10 cellular contexts compared by ENCODE assay signal in the genomic region with DNA sequence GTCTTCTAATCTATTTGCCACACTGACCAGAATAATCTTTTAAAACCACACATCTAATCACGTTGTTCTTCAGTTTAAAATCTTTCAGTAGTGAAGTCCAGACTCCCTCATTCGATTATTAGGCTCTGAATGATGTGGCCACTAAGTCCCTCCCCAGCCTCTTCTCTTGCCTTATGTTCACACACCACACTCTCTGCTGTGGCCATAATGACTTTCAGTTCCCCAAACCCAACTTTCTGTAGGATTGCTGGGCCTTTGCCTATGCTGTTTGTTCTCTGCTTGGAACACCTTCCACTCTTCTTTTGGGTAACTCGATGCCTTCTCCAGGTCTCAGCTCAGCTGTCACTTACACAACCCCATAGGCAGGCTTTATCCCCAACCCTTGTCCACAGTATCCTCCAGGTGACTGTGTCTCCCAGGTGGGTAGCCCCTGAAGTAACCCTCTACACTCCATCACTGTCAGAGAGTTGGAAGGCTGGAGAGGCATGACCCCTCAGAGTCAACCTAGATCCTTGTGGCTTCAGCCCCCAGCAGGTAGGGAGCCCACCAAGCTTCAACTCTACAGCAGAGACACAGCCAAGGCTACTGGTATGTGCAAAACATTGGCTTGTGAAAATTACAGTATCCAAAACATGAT. TPM values are rescaled to one million over a fixed set of nuclear protein-coding genes. Genes with fewer than 3 reads are reported as not detected.
A peak's percentile ranks its signal among the peaks of the same experiment; 100 is the strongest.
DNase-seq lines count a peak whose midpoint lies in the region; ATAC-seq lines count a peak whose summit lies in the region.
"Had no signal": no experiment of that assay in that cellular context is flagged by ENCODE, and none has a peak within 500 bp of the region (broad histone marks: within the 10 kb centered on the region; RNA-seq: fewer than 3 reads in every experiment).

No MANE protein-coding gene starts in this region.

- intact Hi-C loops in activated CD4-positive, alpha-beta T cell treated with anti-CD3 and anti-CD28 coated beads for 36 hours (cut with DNase I, micrococcal nuclease): no loop called here
- intact Hi-C loops in sciatic nerve (cut with DNase I): no loop called here

- H3K4me1 Mint-ChIP-seq in activated CD4-positive, alpha-beta T cell treated with anti-CD3 and anti-CD28 coated beads for 36 hours: peaks cover 7% of the 10 kb centered on the region

- ATAC-seq in GM19023 (IDR thresholded peaks at IDR 0.05; ENCODE audit: unreplicated experiment): peak; percentile 74
- peak; percentile 78 for ATAC-seq in GM21737 (IDR thresholded peaks at IDR 0.05; ENCODE audit: unreplicated experiment)
- peak; percentile 85 for ATAC-seq in HG03432 (IDR thresholded peaks at IDR 0.05; ENCODE audit: unreplicated experiment)
- no peak for ATAC-seq in activated CD4-positive, alpha-beta T cell treated with anti-CD3 and anti-CD28 coated beads for 36 hours
- no peak for ATAC-seq in sciatic nerve

- POLR2A ChIA-PET in activated CD4-positive, alpha-beta T cell treated with anti-CD3 and anti-CD28 coated beads for 36 hours (lab: Charles Lee): no interaction called here

- no peaks in the 10 kb centered on the region for H3K9me3 Mint-ChIP-seq in activated CD4-positive, alpha-beta T cell treated with anti-CD3 and anti-CD28 coated beads for 36 hours (ENCODE audit: low read depth)

- DNase-seq in germinal center (ENCODE audit: low spot score) (peak; percentile 54), sciatic nerve (ENCODE audit: low spot score) (no peak), SK-N-DZ (ENCODE audit: low spot score) (no peak), NCI-H748 treated with DMSO at 0.1 percent for 48 hours (lab: John Stamatoyannopoulos, UW) (no peak)
- DNase-seq in activated CD4-positive, alpha-beta T cell treated with anti-CD3 and anti-CD28 coated beads for 36 hours: no peak
- DNase-seq: stimulated activated CD4-positive, alpha-beta T cell treated with anti-CD3 and anti-CD28 coated beads, Interleukin-1b, Interleukin-23, amount 100 ng/mL, for 48 hours had no signal

- no peak overlapping the region for H3K27ac Mint-ChIP-seq in activated CD4-positive, alpha-beta T cell treated with anti-CD3 and anti-CD28 coated beads for 36 hours

- CTCF ChIA-PET in activated CD4-positive, alpha-beta T cell treated with anti-CD3 and anti-CD28 coated beads for 36 hours (lab: Charles Lee): no interaction called here

- H3K27me3 Mint-ChIP-seq in activated CD4-positive, alpha-beta T cell treated with anti-CD3 and anti-CD28 coated beads for 36 hours: no peaks in the 10 kb centered on the region

- no peaks in the 10 kb centered on the region for H3K36me3 Mint-ChIP-seq in activated CD4-positive, alpha-beta T cell treated with anti-CD3 and anti-CD28 coated beads for 36 hours (ENCODE audit: low read depth)

- no peak overlapping the region for H3K4me3 Mint-ChIP-seq in activated CD4-positive, alpha-beta T cell treated with anti-CD3 and anti-CD28 coated beads for 36 hours

RNA-seq across cellular contexts. Expression of gene SLC37A1, which starts 8.4 kb away (rescaled TPM):
- 10 to 100 TPM; 18.2 to 19.3 TPM for total RNA-seq in activated CD4-positive, alpha-beta T cell treated with anti-CD3 and anti-CD28 coated beads for 36 hours
- total RNA-seq in sciatic nerve: 7.4 TPM
- polyA plus RNA-seq in SK-N-DZ (2014; cell fraction: cytosol; rRNA removed): 3.5 and 4.2 TPM in 2 replicates
- polyA plus RNA-seq in SK-N-DZ (2014; cell fraction: nucleus; rRNA removed): 3.6 and 6.2 TPM in 2 replicates
- total RNA-seq: myocyte had no signal

RNA-seq across cellular contexts. Expression of gene RSPH1, which starts 9.2 kb away (rescaled TPM):
- total RNA-seq in activated CD4-positive, alpha-beta T cell treated with anti-CD3 and anti-CD28 coated beads for 36 hours: under 1 TPM; 0.21 to 0.34 TPM
- 0.58 TPM for total RNA-seq in sciatic nerve
- 0.03 and 0.85 TPM in 2 replicates for polyA plus RNA-seq in SK-N-DZ (2014; cell fraction: cytosol; rRNA removed)
- 0.45 and 1.3 TPM in 2 replicates for polyA plus RNA-seq in SK-N-DZ (2014; cell fraction: nucleus; rRNA removed)
- total RNA-seq: myocyte had no signal

Comparison
In these comparisons a context has a peak if more than half of its experiments do, and no peak if none do; other contexts are left out.
1. ATAC-seq: peak in GM19023 (single experiment), GM21737 (single experiment) and HG03432 (single experiment); none in activated CD4-positive, alpha-beta T cell treated with anti-CD3 and anti-CD28 coated beads for 36 hours (single experiment) and sciatic nerve (single experiment).